ENCODE assay signal across 29 cellular contexts in the genomic region with DNA sequence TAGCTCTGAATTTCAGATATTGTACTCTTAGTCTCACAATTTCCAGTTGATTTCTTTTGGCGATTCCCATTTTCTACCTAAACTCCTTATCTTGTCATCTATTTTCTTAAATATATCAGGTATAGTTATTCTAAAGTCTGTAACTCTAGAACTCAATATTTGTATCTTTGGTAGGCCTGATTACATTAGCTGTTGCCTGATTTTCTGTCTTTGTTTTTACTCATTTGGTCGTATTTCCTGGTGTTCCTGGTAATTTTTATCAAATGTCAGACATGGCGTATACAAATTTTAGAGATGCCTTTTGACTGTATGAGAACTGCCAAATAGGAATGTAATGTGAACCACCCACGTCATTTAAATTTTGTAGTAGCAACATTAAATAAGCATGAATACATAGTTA.
"Had no signal": no experiment of that assay in that cellular context is flagged by ENCODE, and none has a peak within 500 bp of the region (broad histone marks: within the 10 kb centered on the region; RNA-seq: fewer than 3 reads in every experiment).

No MANE protein-coding gene starts in this region.

- H3K4me1 Mint-ChIP-seq: endodermal cell had no signal

- H3K9me3 ChIP-seq: colonic mucosa, esophagus squamous epithelium, gastrocnemius medialis had no signal

- H3K36me3 ChIP-seq: colonic mucosa, esophagus muscularis mucosa, esophagus squamous epithelium, gastrocnemius medialis, gastroesophageal sphincter, heart left ventricle, heart right ventricle had no signal

- DNase-seq: colonic mucosa; cortex of kidney; dermis blood vessel endothelial cell; dorsolateral prefrontal cortex; effector CD4-positive, alpha-beta T cell; effector CD8-positive, alpha-beta T cell; effector memory CD4-positive, alpha-beta T cell; effector memory CD8-positive, alpha-beta T cell; endodermal cell; erythroblast; esophagus squamous epithelium; foreskin fibroblast; foreskin keratinocyte; foreskin melanocyte; gastrocnemius medialis; glutamatergic neuron; head of caudate nucleus; heart left ventricle; heart right ventricle had no signal

- H3K4me3 Mint-ChIP-seq: dendritic cell treated with granulocyte-macrophage colony-stimulating factor and Interleukin-4, amounts not matched to agents 40 ng/mL and 50 ng/mL, for 4 days; effector memory CD8-positive, alpha-beta T cell; endodermal cell had no signal

- H3K4me3 ChIP-seq: colonic mucosa, coronary artery, dorsolateral prefrontal cortex, esophagus muscularis mucosa, esophagus squamous epithelium, gastrocnemius medialis, gastroesophageal sphincter, heart left ventricle, heart right ventricle had no signal

- H3K27ac Mint-ChIP-seq: dendritic cell treated with granulocyte-macrophage colony-stimulating factor and Interleukin-4, amounts not matched to agents 40 ng/mL and 50 ng/mL, for 4 days; effector memory CD8-positive, alpha-beta T cell; endodermal cell had no signal

- H3K27ac ChIP-seq: colonic mucosa, coronary artery, dorsolateral prefrontal cortex, epithelial cell of prostate, esophagus muscularis mucosa, esophagus squamous epithelium, foreskin keratinocyte, gastrocnemius medialis, gastroesophageal sphincter, heart left ventricle, heart right ventricle had no signal

- FAIRE-seq: colon, endometrium, endothelial cell of umbilical vein, frontal cortex had no signal

- H3K4me1 ChIP-seq: colonic mucosa, esophagus muscularis mucosa, esophagus squamous epithelium, foreskin keratinocyte, gastrocnemius medialis, gastroesophageal sphincter, heart left ventricle, heart right ventricle had no signal

- ATAC-seq: effector memory CD8-positive, alpha-beta T cell; esophagus mucosa; foreskin keratinocyte; gastrocnemius medialis; gastroesophageal sphincter; heart left ventricle; heart right ventricle had no signal

- H3K9me3 Mint-ChIP-seq: dendritic cell treated with granulocyte-macrophage colony-stimulating factor and Interleukin-4, amounts not matched to agents 40 ng/mL and 50 ng/mL, for 4 days; effector memory CD8-positive, alpha-beta T cell had no signal

- H3K27me3 ChIP-seq: colonic mucosa, esophagus squamous epithelium, foreskin keratinocyte, gastrocnemius medialis, heart left ventricle had no signal
